8 cellular contexts compared by ENCODE assay signal in the genomic region with DNA sequence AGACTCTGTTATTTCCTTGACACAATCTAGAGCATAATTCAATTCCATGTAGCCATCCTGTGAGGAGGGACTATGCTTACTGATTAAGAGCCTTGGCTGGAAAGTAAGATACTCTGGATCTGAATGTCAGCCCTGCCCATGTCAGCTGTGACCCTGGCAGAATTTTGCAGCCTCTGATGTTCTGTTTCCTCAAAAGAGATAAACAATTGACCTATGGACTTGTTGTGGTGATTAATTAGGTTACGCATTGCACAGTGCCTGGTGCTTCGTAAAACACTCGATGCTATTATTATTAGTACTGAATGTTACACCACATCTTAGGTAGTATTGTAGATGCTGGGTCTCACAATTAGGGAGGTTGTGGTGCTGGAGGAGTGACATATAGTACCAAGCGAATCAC.
"Had no signal": no experiment of that assay in that cellular context is flagged by ENCODE, and none has a peak within 500 bp of the region (broad histone marks: within the 10 kb centered on the region; RNA-seq: fewer than 3 reads in every experiment).

No MANE protein-coding gene starts in this region.

- H3K27me3 Mint-ChIP-seq: IgD-negative memory B cell had no signal

- H2AFZ ChIP-seq: GM23338 had no signal

- H3K9me3 Mint-ChIP-seq: GM23338, H9 had no signal

- H3K4me2 ChIP-seq: GM23338 had no signal

- H3K36me3 Mint-ChIP-seq: IgD-negative memory B cell had no signal

- FAIRE-seq: H1, H54, HTR-8/SVneo had no signal

- H3K4me3 ChIP-seq: GM23338 had no signal

- H3K4me3 Mint-ChIP-seq: GM23338, H9, IgD-negative memory B cell had no signal

- ATAC-seq: GM23338 had no signal

- DNase-seq: H9, HCEC 1CT, KBM-7 had no signal

- H3K4me1 Mint-ChIP-seq: GM23338, H9, IgD-negative memory B cell had no signal
